Comparison of ENCODE assay signal across 26 cellular contexts in genomic region chr13:74979703-74980102, GRCh38.
"Had no signal": no experiment of that assay in that cellular context is flagged by ENCODE, and none has a peak within 500 bp of the region (broad histone marks: within the 10 kb centered on the region; RNA-seq: fewer than 3 reads in every experiment).

No MANE protein-coding gene starts in this region.

- H3K27ac ChIP-seq: gastroesophageal sphincter, neutrophil, ovary, tibial artery had no signal

- H3K27ac Mint-ChIP-seq: activated CD4-positive, alpha-beta T cell treated with anti-CD3 and anti-CD28 coated beads, Interleukin-2, amount 10 ng/mL, durations not matched to agents 7 days and 5 days; activated CD8-positive, alpha-beta memory T cell treated with anti-CD3 and anti-CD28 coated beads, Interleukin-2, amount 10 ng/mL, durations not matched to agents 7 days and 5 days; activated CD8-positive, alpha-beta T cell treated with anti-CD3 and anti-CD28 coated beads for 36 hours; activated naive CD8-positive, alpha-beta T cell treated with anti-CD3 and anti-CD28 coated beads, Interleukin-2, amount 50 U/mL, for 24 hours; activated T-helper 1 cell treated with anti-CD3 and anti-CD28 coated beads, Interleukin-12 subunit alpha, Interleukin-12 subunit beta, Interleukin-2, Interleukin-4 antibody, amounts not matched to agents 30 ng/mL and 10 ng/mL and 1 ng/mL, durations not matched to agents 14 hours and 24 hours and 36 hours; brain; dendritic cell treated with granulocyte-macrophage colony-stimulating factor and Interleukin-4, amounts not matched to agents 40 ng/mL and 50 ng/mL, for 4 days; natural killer cell treated with Interleukin-12 subunit alpha and Interleukin-12 subunit beta and Interleukin-15 and Interleukin-18, amount 100 ng/mL, for 72 hours; stimulated activated naive CD8-positive, alpha-beta T cell treated with anti-CD3 and anti-CD28 coated beads, Interleukin-15, amount 100 ng/mL, for 72 hours had no signal

- H3K4me1 ChIP-seq: gastroesophageal sphincter, tibial artery had no signal

- DNase-seq: activated CD4-positive, alpha-beta T cell treated with anti-CD3 and anti-CD28 coated beads, Interleukin-2, amount 10 ng/mL, durations not matched to agents 7 days and 5 days; activated CD8-positive, alpha-beta memory T cell treated with anti-CD3 and anti-CD28 coated beads, Interleukin-2, amount 10 ng/mL, durations not matched to agents 7 days and 5 days; activated CD8-positive, alpha-beta T cell treated with anti-CD3 and anti-CD28 coated beads for 36 hours; activated gamma-delta T cell; activated naive CD4-positive, alpha-beta T cell treated with anti-CD3 and anti-CD28 coated beads, Interleukin-2, amount 50 U/mL, for 16 hours; activated naive CD8-positive, alpha-beta T cell treated with anti-CD3 and anti-CD28 coated beads, Interleukin-2, amount 50 U/mL, for 24 hours; anterior cingulate cortex; caudate nucleus; effector CD4-positive, alpha-beta T cell; head of caudate nucleus; hypothalamus; left ventricle myocardium superior; midbrain; ovary; right cardiac atrium; stimulated activated CD4-positive, alpha-beta T cell treated with anti-CD3 and anti-CD28 coated beads, Interleukin-12 subunit alpha, Interleukin-12 subunit beta, amount 100 ng/mL, for 4 hours; stimulated activated naive CD8-positive, alpha-beta T cell treated with anti-CD3 and anti-CD28 coated beads, Interleukin-15, amount 100 ng/mL, for 72 hours; T1000; tibial artery had no signal

- H3K9me3 Mint-ChIP-seq: activated CD4-positive, alpha-beta T cell treated with anti-CD3 and anti-CD28 coated beads, Interleukin-2, amount 10 ng/mL, durations not matched to agents 7 days and 5 days; activated CD8-positive, alpha-beta T cell treated with anti-CD3 and anti-CD28 coated beads for 36 hours; activated naive CD8-positive, alpha-beta T cell treated with anti-CD3 and anti-CD28 coated beads, Interleukin-2, amount 50 U/mL, for 24 hours; activated T-helper 1 cell treated with anti-CD3 and anti-CD28 coated beads, Interleukin-12 subunit alpha, Interleukin-12 subunit beta, Interleukin-2, Interleukin-4 antibody, amounts not matched to agents 30 ng/mL and 10 ng/mL and 1 ng/mL, durations not matched to agents 14 hours and 24 hours and 36 hours; stimulated activated naive CD8-positive, alpha-beta T cell treated with anti-CD3 and anti-CD28 coated beads, Interleukin-15, amount 100 ng/mL, for 72 hours had no signal

- ATAC-seq: activated CD4-positive, CD25-positive, alpha-beta regulatory T cell treated with anti-CD3 and anti-CD28 coated beads, Interleukin-2, amount 50 U/mL, for 24 hours; activated CD8-positive, alpha-beta memory T cell treated with anti-CD3 and anti-CD28 coated beads, Interleukin-2, amount 10 ng/mL, durations not matched to agents 7 days and 5 days; activated CD8-positive, alpha-beta T cell treated with anti-CD3 and anti-CD28 coated beads for 36 hours; activated naive CD8-positive, alpha-beta T cell treated with anti-CD3 and anti-CD28 coated beads, Interleukin-2, amount 50 U/mL, for 24 hours; gastroesophageal sphincter; left ventricle myocardium superior; natural killer cell treated with Interleukin-12 subunit alpha and Interleukin-12 subunit beta and Interleukin-15 and Interleukin-18, amount 100 ng/mL, for 72 hours; right cardiac atrium; stimulated activated naive CD8-positive, alpha-beta T cell treated with anti-CD3 and anti-CD28 coated beads, Interleukin-15, amount 100 ng/mL, for 72 hours had no signal

- H3K4me1 Mint-ChIP-seq: activated CD4-positive, alpha-beta T cell treated with anti-CD3 and anti-CD28 coated beads, Interleukin-2, amount 10 ng/mL, durations not matched to agents 7 days and 5 days; activated CD8-positive, alpha-beta memory T cell treated with anti-CD3 and anti-CD28 coated beads, Interleukin-2, amount 10 ng/mL, durations not matched to agents 7 days and 5 days; activated naive CD8-positive, alpha-beta T cell treated with anti-CD3 and anti-CD28 coated beads, Interleukin-2, amount 50 U/mL, for 24 hours; stimulated activated naive CD8-positive, alpha-beta T cell treated with anti-CD3 and anti-CD28 coated beads, Interleukin-15, amount 100 ng/mL, for 72 hours had no signal

- H3K9me3 ChIP-seq: gastroesophageal sphincter, neutrophil, ovary, tibial artery had no signal

- H3K4me3 Mint-ChIP-seq: activated CD4-positive, alpha-beta T cell treated with anti-CD3 and anti-CD28 coated beads, Interleukin-2, amount 10 ng/mL, durations not matched to agents 7 days and 5 days; activated CD8-positive, alpha-beta memory T cell treated with anti-CD3 and anti-CD28 coated beads, Interleukin-2, amount 10 ng/mL, durations not matched to agents 7 days and 5 days; activated CD8-positive, alpha-beta T cell treated with anti-CD3 and anti-CD28 coated beads for 36 hours; activated naive CD8-positive, alpha-beta T cell treated with anti-CD3 and anti-CD28 coated beads, Interleukin-2, amount 50 U/mL, for 24 hours; activated T-helper 1 cell treated with anti-CD3 and anti-CD28 coated beads, Interleukin-12 subunit alpha, Interleukin-12 subunit beta, Interleukin-2, Interleukin-4 antibody, amounts not matched to agents 30 ng/mL and 10 ng/mL and 1 ng/mL, durations not matched to agents 14 hours and 24 hours and 36 hours; brain; dendritic cell treated with granulocyte-macrophage colony-stimulating factor and Interleukin-4, amounts not matched to agents 40 ng/mL and 50 ng/mL, for 4 days; natural killer cell treated with Interleukin-12 subunit alpha and Interleukin-12 subunit beta and Interleukin-15 and Interleukin-18, amount 100 ng/mL, for 72 hours; stimulated activated naive CD8-positive, alpha-beta T cell treated with anti-CD3 and anti-CD28 coated beads, Interleukin-15, amount 100 ng/mL, for 72 hours had no signal

- H3K4me3 ChIP-seq: gastroesophageal sphincter, ovary, tibial artery had no signal

- H3K36me3 Mint-ChIP-seq: activated CD8-positive, alpha-beta memory T cell treated with anti-CD3 and anti-CD28 coated beads, Interleukin-2, amount 10 ng/mL, durations not matched to agents 7 days and 5 days; brain; natural killer cell treated with Interleukin-12 subunit alpha and Interleukin-12 subunit beta and Interleukin-15 and Interleukin-18, amount 100 ng/mL, for 72 hours had no signal

- H3K27me3 ChIP-seq: gastroesophageal sphincter, neutrophil, ovary, tibial artery had no signal

- H3K36me3 ChIP-seq: gastroesophageal sphincter, neutrophil, ovary, tibial artery had no signal
